ENCODE assay signal across 1 cellular context in the genomic region with DNA sequence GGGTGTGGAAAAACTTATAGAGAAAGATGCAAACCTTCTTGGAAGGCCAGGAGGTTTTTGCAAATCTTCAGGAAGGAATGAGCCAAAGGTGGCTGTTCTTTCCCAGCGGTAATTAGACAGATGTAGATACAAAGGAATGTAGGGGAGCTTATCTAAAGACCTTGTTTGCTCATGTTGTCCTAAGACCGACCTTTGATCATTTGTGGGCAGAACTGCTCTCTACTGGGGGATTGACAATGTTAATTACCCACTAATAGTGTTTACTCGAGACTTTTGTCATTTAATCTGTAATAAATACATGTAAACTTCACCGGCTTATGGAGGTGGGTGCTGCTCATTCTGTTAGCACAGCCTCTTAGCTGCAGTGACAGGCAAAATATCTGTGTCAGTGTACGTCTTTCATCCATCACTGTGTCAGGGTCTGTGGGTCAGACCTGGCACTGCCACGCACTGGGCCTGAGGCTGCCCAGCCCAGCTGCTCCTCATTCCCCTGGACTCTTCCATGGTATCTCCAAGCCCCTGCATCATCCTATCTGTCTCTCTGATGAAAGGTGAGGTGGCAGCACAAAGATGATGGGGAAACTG.
TF ChIP-seq lines count a peak whose summit lies in the region.

No MANE protein-coding gene starts in this region.

TF ChIP-seq in HepG2, 621 proteins besides CTCF, POLR2A, EP300 and RAD21 (continued from another document and continues in another):
- TF ChIP-seq ZNF883 (CRISPR knock-in tag; IDR thresholded peaks at IDR 0.05; ENCODE audit: not compliant biosample characterization) = no peak
- TF ChIP-seq, protein P1, sequence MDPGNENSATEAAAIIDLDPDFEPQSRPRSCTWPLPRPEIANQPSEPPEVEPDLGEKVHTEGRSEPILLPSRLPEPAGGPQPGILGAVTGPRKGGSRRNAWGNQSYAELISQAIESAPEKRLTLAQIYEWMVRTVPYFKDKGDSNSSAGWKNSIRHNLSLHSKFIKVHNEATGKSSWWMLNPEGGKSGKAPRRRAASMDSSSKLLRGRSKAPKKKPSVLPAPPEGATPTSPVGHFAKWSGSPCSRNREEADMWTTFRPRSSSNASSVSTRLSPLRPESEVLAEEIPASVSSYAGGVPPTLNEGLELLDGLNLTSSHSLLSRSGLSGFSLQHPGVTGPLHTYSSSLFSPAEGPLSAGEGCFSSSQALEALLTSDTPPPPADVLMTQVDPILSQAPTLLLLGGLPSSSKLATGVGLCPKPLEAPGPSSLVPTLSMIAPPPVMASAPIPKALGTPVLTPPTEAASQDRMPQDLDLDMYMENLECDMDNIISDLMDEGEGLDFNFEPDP (CRISPR knock-in tag; conservative IDR thresholded peaks at IDR 0.05) = no peak
- no peak for TF ChIP-seq PHB2 (IDR thresholded peaks at IDR 0.05; ENCODE audit: partially characterized antibody)
- TF ChIP-seq AHR (CRISPR knock-in tag; IDR thresholded peaks at IDR 0.05) = no peak
- no peak for TF ChIP-seq ZNF619 (CRISPR knock-in tag; IDR thresholded peaks at IDR 0.05)
- TF ChIP-seq, protein P2, sequence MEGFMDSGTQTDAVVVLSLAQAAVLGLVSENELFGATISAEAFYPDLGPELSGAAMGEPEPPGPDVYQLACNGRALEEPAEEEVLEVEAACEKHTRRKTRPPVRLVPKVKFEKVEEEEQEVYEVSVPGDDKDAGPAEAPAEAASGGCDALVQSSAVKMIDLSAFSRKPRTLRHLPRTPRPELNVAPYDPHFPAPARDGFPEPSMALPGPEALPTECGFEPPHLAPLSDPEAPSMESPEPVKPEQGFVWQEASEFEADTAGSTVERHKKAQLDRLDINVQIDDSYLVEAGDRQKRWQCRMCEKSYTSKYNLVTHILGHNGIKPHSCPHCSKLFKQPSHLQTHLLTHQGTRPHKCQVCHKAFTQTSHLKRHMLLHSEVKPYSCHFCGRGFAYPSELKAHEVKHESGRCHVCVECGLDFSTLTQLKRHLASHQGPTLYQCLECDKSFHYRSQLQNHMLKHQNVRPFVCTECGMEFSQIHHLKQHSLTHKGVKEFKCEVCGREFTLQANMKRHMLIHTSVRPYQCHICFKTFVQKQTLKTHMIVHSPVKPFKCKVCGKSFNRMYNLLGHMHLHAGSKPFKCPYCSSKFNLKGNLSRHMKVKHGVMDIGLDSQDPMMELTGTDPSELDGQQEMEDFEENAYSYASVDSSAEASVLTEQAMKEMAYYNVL (CRISPR knock-in tag; IDR thresholded peaks at IDR 0.05; ENCODE audit: borderline replicate concordance) = peak; percentile 61; the same call in 1 of the 2 replicates
- TF ChIP-seq NPAS2 (CRISPR knock-in tag; IDR thresholded peaks at IDR 0.05; ENCODE audit: borderline replicate concordance) = no peak
- TF ChIP-seq SOX6 (IDR thresholded peaks at IDR 0.05) = no peak
- TF ChIP-seq SOX6 (CRISPR knock-in tag; IDR thresholded peaks at IDR 0.05) = peak; percentile 87
- TF ChIP-seq ZNF24 (IDR thresholded peaks at IDR 0.05) = no peak
- no peak for TF ChIP-seq PAWR (CRISPR knock-in tag; IDR thresholded peaks at IDR 0.05; ENCODE audit: borderline replicate concordance)
- no peak for TF ChIP-seq TAF15 (IDR thresholded peaks at IDR 0.05; ENCODE audit: low read depth, low read length, poor library complexity, severe bottlenecking)
- no peak for TF ChIP-seq MTF2 (CRISPR knock-in tag; IDR thresholded peaks at IDR 0.05; ENCODE audit: borderline replicate concordance)
- TF ChIP-seq ZBTB38 (CRISPR knock-in tag; IDR thresholded peaks at IDR 0.05) = no peak
- TF ChIP-seq TCF7 (IDR thresholded peaks at IDR 0.05; ENCODE audit: low read depth) = peak; percentile 82
- TF ChIP-seq ZC3H13 (CRISPR knock-in tag; IDR thresholded peaks at IDR 0.05) = no peak
- no peak for TF ChIP-seq ZNF230 (CRISPR knock-in tag; IDR thresholded peaks at IDR 0.05)
- TF ChIP-seq ZNF703 (CRISPR knock-in tag; IDR thresholded peaks at IDR 0.05; ENCODE audit: borderline replicate concordance) = 0 out of 2 replicates have a peak, but pooled peaks have one; percentile 49
- no peak for TF ChIP-seq RBAK (CRISPR knock-in tag; IDR thresholded peaks at IDR 0.05)
- TF ChIP-seq FOXA1 (IDR thresholded peaks at IDR 0.05) = peak; percentile 60
- TF ChIP-seq FOXA1 (CRISPR knock-in tag; IDR thresholded peaks at IDR 0.05) = peak; percentile 91
- no peak for TF ChIP-seq YEATS2 (CRISPR knock-in tag; IDR thresholded peaks at IDR 0.05; ENCODE audit: borderline replicate concordance)
- TF ChIP-seq POLR2G (IDR thresholded peaks at IDR 0.05; ENCODE audit: low read depth, low read length) = no peak
- TF ChIP-seq, protein P3, sequence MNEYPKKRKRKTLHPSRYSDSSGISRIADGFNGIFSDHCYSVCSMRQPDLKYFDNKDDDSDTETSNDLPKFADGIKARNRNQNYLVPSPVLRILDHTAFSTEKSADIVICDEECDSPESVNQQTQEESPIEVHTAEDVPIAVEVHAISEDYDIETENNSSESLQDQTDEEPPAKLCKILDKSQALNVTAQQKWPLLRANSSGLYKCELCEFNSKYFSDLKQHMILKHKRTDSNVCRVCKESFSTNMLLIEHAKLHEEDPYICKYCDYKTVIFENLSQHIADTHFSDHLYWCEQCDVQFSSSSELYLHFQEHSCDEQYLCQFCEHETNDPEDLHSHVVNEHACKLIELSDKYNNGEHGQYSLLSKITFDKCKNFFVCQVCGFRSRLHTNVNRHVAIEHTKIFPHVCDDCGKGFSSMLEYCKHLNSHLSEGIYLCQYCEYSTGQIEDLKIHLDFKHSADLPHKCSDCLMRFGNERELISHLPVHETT (CRISPR knock-in tag; conservative IDR thresholded peaks at IDR 0.05) = no peak
- TF ChIP-seq, protein P4, sequence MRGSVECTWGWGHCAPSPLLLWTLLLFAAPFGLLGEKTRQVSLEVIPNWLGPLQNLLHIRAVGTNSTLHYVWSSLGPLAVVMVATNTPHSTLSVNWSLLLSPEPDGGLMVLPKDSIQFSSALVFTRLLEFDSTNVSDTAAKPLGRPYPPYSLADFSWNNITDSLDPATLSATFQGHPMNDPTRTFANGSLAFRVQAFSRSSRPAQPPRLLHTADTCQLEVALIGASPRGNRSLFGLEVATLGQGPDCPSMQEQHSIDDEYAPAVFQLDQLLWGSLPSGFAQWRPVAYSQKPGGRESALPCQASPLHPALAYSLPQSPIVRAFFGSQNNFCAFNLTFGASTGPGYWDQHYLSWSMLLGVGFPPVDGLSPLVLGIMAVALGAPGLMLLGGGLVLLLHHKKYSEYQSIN (CRISPR knock-in tag; IDR thresholded peaks at IDR 0.05; ENCODE audit: borderline replicate concordance) = no peak
- TF ChIP-seq, protein P5, sequence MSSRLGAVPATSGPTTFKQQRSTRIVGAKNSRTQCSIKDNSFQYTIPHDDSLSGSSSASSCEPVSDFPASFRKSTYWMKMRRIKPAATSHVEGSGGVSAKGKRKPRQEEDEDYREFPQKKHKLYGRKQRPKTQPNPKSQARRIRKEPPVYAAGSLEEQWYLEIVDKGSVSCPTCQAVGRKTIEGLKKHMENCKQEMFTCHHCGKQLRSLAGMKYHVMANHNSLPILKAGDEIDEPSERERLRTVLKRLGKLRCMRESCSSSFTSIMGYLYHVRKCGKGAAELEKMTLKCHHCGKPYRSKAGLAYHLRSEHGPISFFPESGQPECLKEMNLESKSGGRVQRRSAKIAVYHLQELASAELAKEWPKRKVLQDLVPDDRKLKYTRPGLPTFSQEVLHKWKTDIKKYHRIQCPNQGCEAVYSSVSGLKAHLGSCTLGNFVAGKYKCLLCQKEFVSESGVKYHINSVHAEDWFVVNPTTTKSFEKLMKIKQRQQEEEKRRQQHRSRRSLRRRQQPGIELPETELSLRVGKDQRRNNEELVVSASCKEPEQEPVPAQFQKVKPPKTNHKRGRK (CRISPR knock-in tag; IDR thresholded peaks at IDR 0.05) = no peak
- TF ChIP-seq CREM (IDR thresholded peaks at IDR 0.05) = peak; percentile 25; the same call in 1 of the 2 replicates
- no peak for TF ChIP-seq CREM (CRISPR knock-in tag; IDR thresholded peaks at IDR 0.05)
- no peak for TF ChIP-seq ZSCAN25 (CRISPR knock-in tag; IDR thresholded peaks at IDR 0.05)
- no peak for TF ChIP-seq POGZ (CRISPR knock-in tag; IDR thresholded peaks at IDR 0.05)
- TF ChIP-seq ZFP36 (IDR thresholded peaks at IDR 0.05; ENCODE audit: borderline replicate concordance, low read depth, low read length, partially characterized antibody) = peak; percentile 49
- TF ChIP-seq, protein P6, sequence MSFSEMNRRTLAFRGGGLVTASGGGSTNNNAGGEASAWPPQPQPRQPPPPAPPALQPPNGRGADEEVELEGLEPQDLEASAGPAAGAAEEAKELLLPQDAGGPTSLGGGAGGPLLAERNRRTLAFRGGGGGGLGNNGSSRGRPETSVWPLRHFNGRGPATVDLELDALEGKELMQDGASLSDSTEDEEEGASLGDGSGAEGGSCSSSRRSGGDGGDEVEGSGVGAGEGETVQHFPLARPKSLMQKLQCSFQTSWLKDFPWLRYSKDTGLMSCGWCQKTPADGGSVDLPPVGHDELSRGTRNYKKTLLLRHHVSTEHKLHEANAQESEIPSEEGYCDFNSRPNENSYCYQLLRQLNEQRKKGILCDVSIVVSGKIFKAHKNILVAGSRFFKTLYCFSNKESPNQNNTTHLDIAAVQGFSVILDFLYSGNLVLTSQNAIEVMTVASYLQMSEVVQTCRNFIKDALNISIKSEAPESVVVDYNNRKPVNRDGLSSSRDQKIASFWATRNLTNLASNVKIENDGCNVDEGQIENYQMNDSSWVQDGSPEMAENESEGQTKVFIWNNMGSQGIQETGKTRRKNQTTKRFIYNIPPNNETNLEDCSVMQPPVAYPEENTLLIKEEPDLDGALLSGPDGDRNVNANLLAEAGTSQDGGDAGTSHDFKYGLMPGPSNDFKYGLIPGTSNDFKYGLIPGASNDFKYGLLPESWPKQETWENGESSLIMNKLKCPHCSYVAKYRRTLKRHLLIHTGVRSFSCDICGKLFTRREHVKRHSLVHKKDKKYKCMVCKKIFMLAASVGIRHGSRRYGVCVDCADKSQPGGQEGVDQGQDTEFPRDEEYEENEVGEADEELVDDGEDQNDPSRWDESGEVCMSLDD (CRISPR knock-in tag; IDR thresholded peaks at IDR 0.05; ENCODE audit: borderline replicate concordance) = no peak
- TF ChIP-seq ZNF292 (CRISPR knock-in tag; IDR thresholded peaks at IDR 0.05; ENCODE audit: borderline replicate concordance, low read depth) = no peak
- TF ChIP-seq, protein P7, sequence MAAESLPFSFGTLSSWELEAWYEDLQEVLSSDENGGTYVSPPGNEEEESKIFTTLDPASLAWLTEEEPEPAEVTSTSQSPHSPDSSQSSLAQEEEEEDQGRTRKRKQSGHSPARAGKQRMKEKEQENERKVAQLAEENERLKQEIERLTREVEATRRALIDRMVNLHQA (CRISPR knock-in tag; IDR thresholded peaks at IDR 0.05) = no peak
- no peak for TF ChIP-seq ZNF660 (CRISPR knock-in tag; IDR thresholded peaks at IDR 0.05; ENCODE audit: borderline replicate concordance, low read depth)
- no peak for TF ChIP-seq PCBP1 (IDR thresholded peaks at IDR 0.05; ENCODE audit: borderline replicate concordance, low read depth, low read length)
- TF ChIP-seq, protein P8, sequence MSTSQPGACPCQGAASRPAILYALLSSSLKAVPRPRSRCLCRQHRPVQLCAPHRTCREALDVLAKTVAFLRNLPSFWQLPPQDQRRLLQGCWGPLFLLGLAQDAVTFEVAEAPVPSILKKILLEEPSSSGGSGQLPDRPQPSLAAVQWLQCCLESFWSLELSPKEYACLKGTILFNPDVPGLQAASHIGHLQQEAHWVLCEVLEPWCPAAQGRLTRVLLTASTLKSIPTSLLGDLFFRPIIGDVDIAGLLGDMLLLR (CRISPR knock-in tag; IDR thresholded peaks at IDR 0.05) = no peak
- TF ChIP-seq, protein P9, sequence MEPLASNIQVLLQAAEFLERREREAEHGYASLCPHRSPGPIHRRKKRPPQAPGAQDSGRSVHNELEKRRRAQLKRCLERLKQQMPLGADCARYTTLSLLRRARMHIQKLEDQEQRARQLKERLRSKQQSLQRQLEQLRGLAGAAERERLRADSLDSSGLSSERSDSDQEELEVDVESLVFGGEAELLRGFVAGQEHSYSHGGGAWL (CRISPR knock-in tag; IDR thresholded peaks at IDR 0.05) = no peak
- TF ChIP-seq ZNF780A (CRISPR knock-in tag; IDR thresholded peaks at IDR 0.05) = no peak
- TF ChIP-seq, protein P10, sequence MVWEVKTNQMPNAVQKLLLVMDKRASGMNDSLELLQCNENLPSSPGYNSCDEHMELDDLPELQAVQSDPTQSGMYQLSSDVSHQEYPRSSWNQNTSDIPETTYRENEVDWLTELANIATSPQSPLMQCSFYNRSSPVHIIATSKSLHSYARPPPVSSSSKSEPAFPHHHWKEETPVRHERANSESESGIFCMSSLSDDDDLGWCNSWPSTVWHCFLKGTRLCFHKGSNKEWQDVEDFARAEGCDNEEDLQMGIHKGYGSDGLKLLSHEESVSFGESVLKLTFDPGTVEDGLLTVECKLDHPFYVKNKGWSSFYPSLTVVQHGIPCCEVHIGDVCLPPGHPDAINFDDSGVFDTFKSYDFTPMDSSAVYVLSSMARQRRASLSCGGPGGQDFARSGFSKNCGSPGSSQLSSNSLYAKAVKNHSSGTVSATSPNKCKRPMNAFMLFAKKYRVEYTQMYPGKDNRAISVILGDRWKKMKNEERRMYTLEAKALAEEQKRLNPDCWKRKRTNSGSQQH (CRISPR knock-in tag; IDR thresholded peaks at IDR 0.05; ENCODE audit: low read depth) = no peak
- TF ChIP-seq, protein P11, sequence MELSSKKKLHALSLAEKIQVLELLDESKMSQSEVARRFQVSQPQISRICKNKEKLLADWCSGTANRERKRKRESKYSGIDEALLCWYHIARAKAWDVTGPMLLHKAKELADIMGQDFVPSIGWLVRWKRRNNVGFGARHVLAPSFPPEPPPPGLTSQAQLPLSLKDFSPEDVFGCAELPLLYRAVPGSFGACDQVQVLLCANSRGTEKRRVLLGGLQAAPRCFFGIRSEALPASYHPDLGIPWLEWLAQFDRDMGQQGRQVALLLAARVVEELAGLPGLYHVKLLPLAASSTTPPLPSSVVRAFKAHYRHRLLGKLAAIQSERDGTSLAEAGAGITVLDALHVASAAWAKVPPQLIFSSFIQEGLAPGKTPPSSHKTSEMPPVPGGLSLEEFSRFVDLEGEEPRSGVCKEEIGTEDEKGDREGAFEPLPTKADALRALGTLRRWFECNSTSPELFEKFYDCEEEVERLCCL (CRISPR knock-in tag; IDR thresholded peaks at IDR 0.05; ENCODE audit: borderline replicate concordance) = no peak
- peak; percentile 84 for TF ChIP-seq FOXA3 (CRISPR knock-in tag; IDR thresholded peaks at IDR 0.05)
- no peak for TF ChIP-seq ZNF850 (CRISPR knock-in tag; conservative IDR thresholded peaks at IDR 0.05)
- no peak for TF ChIP-seq ZSCAN30 (CRISPR knock-in tag; IDR thresholded peaks at IDR 0.05)
- TF ChIP-seq ZNF30 (CRISPR knock-in tag; IDR thresholded peaks at IDR 0.05) = no peak
- no peak for TF ChIP-seq ZNF530 (CRISPR knock-in tag; IDR thresholded peaks at IDR 0.05; ENCODE audit: low read depth)
- TF ChIP-seq MAF1 (CRISPR knock-in tag; IDR thresholded peaks at IDR 0.05; ENCODE audit: borderline replicate concordance) = no peak
- TF ChIP-seq, protein P12, sequence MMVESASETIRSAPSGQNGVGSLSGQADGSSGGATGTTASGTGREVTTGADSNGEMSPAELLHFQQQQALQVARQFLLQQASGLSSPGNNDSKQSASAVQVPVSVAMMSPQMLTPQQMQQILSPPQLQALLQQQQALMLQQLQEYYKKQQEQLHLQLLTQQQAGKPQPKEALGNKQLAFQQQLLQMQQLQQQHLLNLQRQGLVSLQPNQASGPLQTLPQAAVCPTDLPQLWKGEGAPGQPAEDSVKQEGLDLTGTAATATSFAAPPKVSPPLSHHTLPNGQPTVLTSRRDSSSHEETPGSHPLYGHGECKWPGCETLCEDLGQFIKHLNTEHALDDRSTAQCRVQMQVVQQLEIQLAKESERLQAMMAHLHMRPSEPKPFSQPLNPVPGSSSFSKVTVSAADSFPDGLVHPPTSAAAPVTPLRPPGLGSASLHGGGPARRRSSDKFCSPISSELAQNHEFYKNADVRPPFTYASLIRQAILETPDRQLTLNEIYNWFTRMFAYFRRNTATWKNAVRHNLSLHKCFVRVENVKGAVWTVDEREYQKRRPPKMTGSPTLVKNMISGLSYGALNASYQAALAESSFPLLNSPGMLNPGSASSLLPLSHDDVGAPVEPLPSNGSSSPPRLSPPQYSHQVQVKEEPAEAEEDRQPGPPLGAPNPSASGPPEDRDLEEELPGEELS (CRISPR knock-in tag; IDR thresholded peaks at IDR 0.05) = peak; percentile 61; the same call in 1 of the 2 replicates
- TF ChIP-seq SOX5 (CRISPR knock-in tag; IDR thresholded peaks at IDR 0.05; ENCODE audit: borderline replicate concordance) = peak; percentile 48; the same call in 1 of the 2 replicates
